Comparison of ENCODE assay signal across 27 cellular contexts in the genomic region with DNA sequence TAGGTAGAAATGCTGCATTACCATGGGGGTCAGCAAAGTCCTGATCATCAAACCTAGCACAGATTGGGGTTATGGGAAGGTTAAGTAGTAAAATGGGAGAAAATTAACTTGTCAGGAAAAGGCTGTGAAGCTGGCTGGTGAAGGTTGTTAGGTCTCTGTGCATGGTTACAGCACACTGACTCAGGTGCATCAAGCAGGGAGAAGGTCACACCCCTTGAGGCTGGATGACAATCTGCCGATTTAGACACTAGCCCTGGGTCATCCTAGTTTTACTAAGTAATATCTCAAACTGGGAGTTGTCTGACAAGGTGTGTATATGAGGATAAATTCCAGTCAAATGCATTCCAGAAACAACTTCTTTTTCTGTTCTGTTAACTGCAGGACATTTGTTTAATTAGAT.
"Had no signal": no experiment of that assay in that cellular context is flagged by ENCODE, and none has a peak within 500 bp of the region (broad histone marks: within the 10 kb centered on the region; RNA-seq: fewer than 3 reads in every experiment).

No MANE protein-coding gene starts in this region.

- H3K4me3 ChIP-seq: esophagus squamous epithelium had no signal

- H3K36me3 ChIP-seq: brain microvascular endothelial cell, esophagus squamous epithelium, WERI-Rb-1 had no signal

- H3K4me1 ChIP-seq: esophagus squamous epithelium had no signal

- H3K4me3 Mint-ChIP-seq: activated B cell treated with CpG ODN at 0.5 μM for 24 hours; activated CD8-positive, alpha-beta T cell treated with anti-CD3 and anti-CD28 coated beads for 36 hours; activated naive CD4-positive, alpha-beta T cell treated with anti-CD3 and anti-CD28 coated beads, Interleukin-2, amount 10 ng/mL, durations not matched to agents 7 days and 5 days; activated naive CD8-positive, alpha-beta T cell treated with anti-CD3 and anti-CD28 coated beads, Interleukin-2, amount 10 ng/mL, durations not matched to agents 7 days and 5 days; activated T-helper 1 cell treated with anti-CD3 and anti-CD28 coated beads, Interleukin-12 subunit alpha, Interleukin-12 subunit beta, Interleukin-2, Interleukin-4 antibody, amounts not matched to agents 30 ng/mL and 10 ng/mL and 1 ng/mL, durations not matched to agents 14 hours and 24 hours and 36 hours; effector memory CD8-positive, alpha-beta T cell; T-cell; T-helper 1 cell treated with Interleukin-12 subunit alpha and Interleukin-12 subunit beta and Interleukin-4 antibody, amounts not matched to agents 30 μg/mL and 1 μg/mL, for 36 hours had no signal

- H3K27me3 ChIP-seq: brain microvascular endothelial cell, esophagus squamous epithelium had no signal

- H3K9me3 ChIP-seq: esophagus squamous epithelium had no signal

- DNase-seq: activated B cell treated with CpG ODN at 0.5 μM for 24 hours; activated CD4-positive, alpha-beta T cell treated with anti-CD3 and anti-CD28 coated beads for 48 hours; activated CD4-positive, alpha-beta T cell treated with anti-CD3 and anti-CD28 coated beads, Interleukin-2, amount 50 U/mL, for 1 hour; activated CD4-positive, alpha-beta T cell treated with anti-CD3 and anti-CD28 coated beads, Interleukin-2, amount 50 U/mL, for 48 hours; activated CD8-positive, alpha-beta memory T cell treated with anti-CD3 and anti-CD28 coated beads for 24 hours; activated CD8-positive, alpha-beta T cell treated with anti-CD3 and anti-CD28 coated beads for 36 hours; activated gamma-delta T cell; activated naive CD4-positive, alpha-beta T cell; activated naive CD4-positive, alpha-beta T cell treated with anti-CD3 and anti-CD28 coated beads, Interleukin-2, amount 10 ng/mL, durations not matched to agents 7 days and 5 days; activated naive CD8-positive, alpha-beta T cell treated with anti-CD3 and anti-CD28 coated beads, Interleukin-2, amount 10 ng/mL, durations not matched to agents 7 days and 5 days; activated T-cell treated with anti-CD3 and anti-CD28 coated beads, Interleukin-2, amount 50 U/mL, for 48 hours; brain microvascular endothelial cell; caudate nucleus; cortex of kidney; dermis blood vessel endothelial cell; effector CD4-positive, alpha-beta T cell; effector memory CD8-positive, alpha-beta T cell; esophagus squamous epithelium; head of caudate nucleus; T-cell; T1000; WERI-Rb-1 had no signal

- H3K27ac ChIP-seq: brain microvascular endothelial cell, epithelial cell of prostate, esophagus squamous epithelium, WERI-Rb-1 had no signal

- H3K9me3 Mint-ChIP-seq: activated B cell treated with CpG ODN at 0.5 μM for 24 hours; activated CD8-positive, alpha-beta T cell treated with anti-CD3 and anti-CD28 coated beads for 36 hours; activated naive CD4-positive, alpha-beta T cell treated with anti-CD3 and anti-CD28 coated beads, Interleukin-2, amount 10 ng/mL, durations not matched to agents 7 days and 5 days; activated T-helper 1 cell treated with anti-CD3 and anti-CD28 coated beads, Interleukin-12 subunit alpha, Interleukin-12 subunit beta, Interleukin-2, Interleukin-4 antibody, amounts not matched to agents 30 ng/mL and 10 ng/mL and 1 ng/mL, durations not matched to agents 14 hours and 24 hours and 36 hours; T-helper 1 cell treated with Interleukin-12 subunit alpha and Interleukin-12 subunit beta and Interleukin-4 antibody, amounts not matched to agents 30 μg/mL and 1 μg/mL, for 36 hours had no signal

- H3K27me3 Mint-ChIP-seq: activated B cell treated with CpG ODN at 0.5 μM for 24 hours; activated CD8-positive, alpha-beta T cell treated with anti-CD3 and anti-CD28 coated beads for 36 hours; activated naive CD4-positive, alpha-beta T cell treated with anti-CD3 and anti-CD28 coated beads, Interleukin-2, amount 10 ng/mL, durations not matched to agents 7 days and 5 days; activated naive CD8-positive, alpha-beta T cell treated with anti-CD3 and anti-CD28 coated beads, Interleukin-2, amount 10 ng/mL, durations not matched to agents 7 days and 5 days; effector memory CD8-positive, alpha-beta T cell; T-cell had no signal

- H3K4me1 Mint-ChIP-seq: activated B cell treated with CpG ODN at 0.5 μM for 24 hours; activated naive CD4-positive, alpha-beta T cell treated with anti-CD3 and anti-CD28 coated beads, Interleukin-2, amount 10 ng/mL, durations not matched to agents 7 days and 5 days; activated naive CD8-positive, alpha-beta T cell treated with anti-CD3 and anti-CD28 coated beads, Interleukin-2, amount 10 ng/mL, durations not matched to agents 7 days and 5 days; T-cell had no signal

- ATAC-seq: activated CD4-positive, CD25-positive, alpha-beta regulatory T cell treated with anti-CD3 and anti-CD28 coated beads, Interleukin-2, amount 50 U/mL, for 24 hours; activated CD8-positive, alpha-beta T cell treated with anti-CD3 and anti-CD28 coated beads for 36 hours; activated naive CD4-positive, alpha-beta T cell treated with anti-CD3 and anti-CD28 coated beads, Interleukin-2, amount 50 U/mL, for 72 hours; effector memory CD8-positive, alpha-beta T cell; T-cell had no signal

- H3K36me3 Mint-ChIP-seq: activated naive CD4-positive, alpha-beta T cell treated with anti-CD3 and anti-CD28 coated beads, Interleukin-2, amount 10 ng/mL, durations not matched to agents 7 days and 5 days; activated naive CD4-positive, alpha-beta T cell treated with anti-CD3 and anti-CD28 coated beads, Interleukin-2, amount 50 U/mL, for 72 hours; activated naive CD8-positive, alpha-beta T cell treated with anti-CD3 and anti-CD28 coated beads, Interleukin-2, amount 10 ng/mL, durations not matched to agents 7 days and 5 days; T-cell had no signal

- H3K27ac Mint-ChIP-seq: activated B cell treated with CpG ODN at 0.5 μM for 24 hours; activated CD8-positive, alpha-beta T cell treated with anti-CD3 and anti-CD28 coated beads for 36 hours; activated naive CD4-positive, alpha-beta T cell treated with anti-CD3 and anti-CD28 coated beads, Interleukin-2, amount 10 ng/mL, durations not matched to agents 7 days and 5 days; activated naive CD4-positive, alpha-beta T cell treated with anti-CD3 and anti-CD28 coated beads, Interleukin-2, amount 50 U/mL, for 72 hours; activated naive CD8-positive, alpha-beta T cell treated with anti-CD3 and anti-CD28 coated beads, Interleukin-2, amount 10 ng/mL, durations not matched to agents 7 days and 5 days; activated T-helper 1 cell treated with anti-CD3 and anti-CD28 coated beads, Interleukin-12 subunit alpha, Interleukin-12 subunit beta, Interleukin-2, Interleukin-4 antibody, amounts not matched to agents 30 ng/mL and 10 ng/mL and 1 ng/mL, durations not matched to agents 14 hours and 24 hours and 36 hours; effector memory CD8-positive, alpha-beta T cell; T-cell; T-helper 1 cell treated with Interleukin-12 subunit alpha and Interleukin-12 subunit beta and Interleukin-4 antibody, amounts not matched to agents 30 μg/mL and 1 μg/mL, for 36 hours had no signal
